In the genomic region with DNA sequence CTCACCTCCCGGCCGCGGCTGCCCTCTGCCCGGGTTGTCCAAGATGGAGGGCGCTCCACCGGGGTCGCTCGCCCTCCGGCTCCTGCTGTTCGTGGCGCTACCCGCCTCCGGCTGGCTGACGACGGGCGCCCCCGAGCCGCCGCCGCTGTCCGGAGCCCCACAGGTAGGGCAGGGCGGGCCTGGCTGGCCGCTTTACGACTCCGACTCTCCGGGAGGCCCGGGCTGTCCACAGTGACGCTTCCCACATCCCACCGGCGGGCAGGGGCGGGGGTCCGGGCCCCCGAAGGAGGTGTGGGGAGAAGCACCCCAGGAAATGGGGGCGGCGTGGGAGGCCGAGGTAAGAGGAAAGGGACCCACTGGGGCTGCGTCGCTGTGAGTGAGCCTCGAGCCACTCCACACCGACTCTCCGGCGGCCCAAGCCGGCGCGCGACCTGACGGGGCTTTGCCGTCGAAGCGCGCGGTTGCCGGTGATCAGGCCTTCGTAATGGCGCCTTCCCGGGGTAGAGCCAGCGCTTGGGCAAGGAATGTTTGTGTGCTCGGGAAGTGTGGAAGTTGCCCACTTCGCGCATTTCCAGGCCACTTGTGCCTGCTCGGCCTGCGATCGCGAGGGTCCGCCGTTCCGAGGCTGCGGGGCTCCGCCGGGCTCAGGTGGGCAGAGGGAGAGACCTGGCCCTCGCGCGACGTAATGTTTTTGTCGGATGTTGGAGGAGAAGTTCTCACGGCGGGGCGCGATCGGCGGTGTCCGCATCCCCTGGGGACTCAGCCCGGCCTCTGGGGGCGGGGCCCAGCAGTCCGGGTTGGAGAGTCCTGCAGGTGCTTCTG, we compare ENCODE assay signal across 1 cellular context.
TF ChIP-seq lines count a peak whose summit lies in the region.

A gene with protein sequence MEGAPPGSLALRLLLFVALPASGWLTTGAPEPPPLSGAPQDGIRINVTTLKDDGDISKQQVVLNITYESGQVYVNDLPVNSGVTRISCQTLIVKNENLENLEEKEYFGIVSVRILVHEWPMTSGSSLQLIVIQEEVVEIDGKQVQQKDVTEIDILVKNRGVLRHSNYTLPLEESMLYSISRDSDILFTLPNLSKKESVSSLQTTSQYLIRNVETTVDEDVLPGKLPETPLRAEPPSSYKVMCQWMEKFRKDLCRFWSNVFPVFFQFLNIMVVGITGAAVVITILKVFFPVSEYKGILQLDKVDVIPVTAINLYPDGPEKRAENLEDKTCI (plus strand): TSS at position 4 of the 822 bp plus-strand sequence. CDS start 40 bp downstream, at position 44.

TF ChIP-seq in K562, 482 proteins besides CTCF, POLR2A, EP300 and RAD21 (continued from another document and continues in another):
- TF ChIP-seq, protein P1, sequence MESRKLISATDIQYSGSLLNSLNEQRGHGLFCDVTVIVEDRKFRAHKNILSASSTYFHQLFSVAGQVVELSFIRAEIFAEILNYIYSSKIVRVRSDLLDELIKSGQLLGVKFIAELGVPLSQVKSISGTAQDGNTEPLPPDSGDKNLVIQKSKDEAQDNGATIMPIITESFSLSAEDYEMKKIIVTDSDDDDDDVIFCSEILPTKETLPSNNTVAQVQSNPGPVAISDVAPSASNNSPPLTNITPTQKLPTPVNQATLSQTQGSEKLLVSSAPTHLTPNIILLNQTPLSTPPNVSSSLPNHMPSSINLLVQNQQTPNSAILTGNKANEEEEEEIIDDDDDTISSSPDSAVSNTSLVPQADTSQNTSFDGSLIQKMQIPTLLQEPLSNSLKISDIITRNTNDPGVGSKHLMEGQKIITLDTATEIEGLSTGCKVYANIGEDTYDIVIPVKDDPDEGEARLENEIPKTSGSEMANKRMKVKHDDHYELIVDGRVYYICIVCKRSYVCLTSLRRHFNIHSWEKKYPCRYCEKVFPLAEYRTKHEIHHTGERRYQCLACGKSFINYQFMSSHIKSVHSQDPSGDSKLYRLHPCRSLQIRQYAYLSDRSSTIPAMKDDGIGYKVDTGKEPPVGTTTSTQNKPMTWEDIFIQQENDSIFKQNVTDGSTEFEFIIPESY (CRISPR knock-in tag; IDR thresholded peaks at IDR 0.05) = 0 out of 2 replicates have a peak, but pooled peaks have one; percentile 50
- TF ChIP-seq SETDB1 (IDR thresholded peaks at IDR 0.05; ENCODE audit: low read length) = no peak
- no peak for TF ChIP-seq HEY1 (CRISPR knock-in tag; IDR thresholded peaks at IDR 0.05; ENCODE audit: borderline replicate concordance)
- TF ChIP-seq, protein P2, sequence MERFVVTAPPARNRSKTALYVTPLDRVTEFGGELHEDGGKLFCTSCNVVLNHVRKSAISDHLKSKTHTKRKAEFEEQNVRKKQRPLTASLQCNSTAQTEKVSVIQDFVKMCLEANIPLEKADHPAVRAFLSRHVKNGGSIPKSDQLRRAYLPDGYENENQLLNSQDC (CRISPR knock-in tag; IDR thresholded peaks at IDR 0.05) = no peak
- TF ChIP-seq ZNF24 (IDR thresholded peaks at IDR 0.05) = no peak
- TF ChIP-seq MTA1 (IDR thresholded peaks at IDR 0.05; ENCODE audit: borderline replicate concordance) = no peak
- TF ChIP-seq ILK (tag; IDR thresholded peaks at IDR 0.05; ENCODE audit: borderline replicate concordance, low read depth) = no peak
- no peak for TF ChIP-seq DIDO1 (tag; IDR thresholded peaks at IDR 0.05; ENCODE audit: low read depth)
- TF ChIP-seq NCOA2 (IDR thresholded peaks at IDR 0.05; ENCODE audit: partially characterized antibody in 2 of 2) = no peak
- no peak for TF ChIP-seq ARNT (IDR thresholded peaks at IDR 0.05)
- TF ChIP-seq, protein P3, sequence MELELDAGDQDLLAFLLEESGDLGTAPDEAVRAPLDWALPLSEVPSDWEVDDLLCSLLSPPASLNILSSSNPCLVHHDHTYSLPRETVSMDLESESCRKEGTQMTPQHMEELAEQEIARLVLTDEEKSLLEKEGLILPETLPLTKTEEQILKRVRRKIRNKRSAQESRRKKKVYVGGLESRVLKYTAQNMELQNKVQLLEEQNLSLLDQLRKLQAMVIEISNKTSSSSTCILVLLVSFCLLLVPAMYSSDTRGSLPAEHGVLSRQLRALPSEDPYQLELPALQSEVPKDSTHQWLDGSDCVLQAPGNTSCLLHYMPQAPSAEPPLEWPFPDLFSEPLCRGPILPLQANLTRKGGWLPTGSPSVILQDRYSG (tag; conservative IDR thresholded peaks at IDR 0.05; ENCODE audit: low read depth) = no peak
- peak; percentile 31; the same call in 1 of the 2 replicates for TF ChIP-seq SAFB (IDR thresholded peaks at IDR 0.05; ENCODE audit: borderline replicate concordance, low read depth, low read length)
- no peak for TF ChIP-seq ZC3H8 (IDR thresholded peaks at IDR 0.05)
- no peak for TF ChIP-seq MAFF (IDR thresholded peaks at IDR 0.05; ENCODE audit: low read length)
- TF ChIP-seq RBM25 (IDR thresholded peaks at IDR 0.05; ENCODE audit: low read depth, low read length, severe bottlenecking) = no peak
- no peak for TF ChIP-seq ZNF699 (CRISPR knock-in tag; IDR thresholded peaks at IDR 0.05; ENCODE audit: insufficient replicate concordance)
- 0 out of 2 replicates have a peak, but pooled peaks have one; percentile 36 for TF ChIP-seq ZBED1 (IDR thresholded peaks at IDR 0.05)
- no peak for TF ChIP-seq MAFG (tag; conservative IDR thresholded peaks at IDR 0.05)
- TF ChIP-seq ZNF124 (CRISPR knock-in tag; IDR thresholded peaks at IDR 0.05) = no peak
- TF ChIP-seq KLF16 (IDR thresholded peaks at IDR 0.05) = no peak
- TF ChIP-seq SIX5 (IDR thresholded peaks at IDR 0.05; ENCODE audit: borderline replicate concordance in 1 of 2, insufficient read depth in 1 of 2, low read depth in 1 of 2, low read length in 2 of 2) = no peak
- TF ChIP-seq, protein P4, sequence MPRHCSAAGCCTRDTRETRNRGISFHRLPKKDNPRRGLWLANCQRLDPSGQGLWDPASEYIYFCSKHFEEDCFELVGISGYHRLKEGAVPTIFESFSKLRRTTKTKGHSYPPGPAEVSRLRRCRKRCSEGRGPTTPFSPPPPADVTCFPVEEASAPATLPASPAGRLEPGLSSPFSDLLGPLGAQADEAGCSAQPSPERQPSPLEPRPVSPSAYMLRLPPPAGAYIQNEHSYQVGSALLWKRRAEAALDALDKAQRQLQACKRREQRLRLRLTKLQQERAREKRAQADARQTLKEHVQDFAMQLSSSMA (CRISPR knock-in tag; IDR thresholded peaks at IDR 0.05) = no peak
- TF ChIP-seq ZNF695 (CRISPR knock-in tag; IDR thresholded peaks at IDR 0.05) = 0 out of 2 replicates have a peak, but pooled peaks have one; percentile 52
- peak; percentile 77; the same call in 1 of the 2 replicates for TF ChIP-seq ZC3H4 (CRISPR knock-in tag; IDR thresholded peaks at IDR 0.05; ENCODE audit: borderline replicate concordance)
- no peak for TF ChIP-seq CEBPB (tag; IDR thresholded peaks at IDR 0.05)
- no peak for TF ChIP-seq ZNF79 (CRISPR knock-in tag; IDR thresholded peaks at IDR 0.05; ENCODE audit: low read depth)
- no peak for TF ChIP-seq SPI1 (IDR thresholded peaks at IDR 0.05; ENCODE audit: borderline replicate concordance, low read depth, low read length)
- TF ChIP-seq ZNF551 (CRISPR knock-in tag; IDR thresholded peaks at IDR 0.05) = no peak
- TF ChIP-seq, protein P5, sequence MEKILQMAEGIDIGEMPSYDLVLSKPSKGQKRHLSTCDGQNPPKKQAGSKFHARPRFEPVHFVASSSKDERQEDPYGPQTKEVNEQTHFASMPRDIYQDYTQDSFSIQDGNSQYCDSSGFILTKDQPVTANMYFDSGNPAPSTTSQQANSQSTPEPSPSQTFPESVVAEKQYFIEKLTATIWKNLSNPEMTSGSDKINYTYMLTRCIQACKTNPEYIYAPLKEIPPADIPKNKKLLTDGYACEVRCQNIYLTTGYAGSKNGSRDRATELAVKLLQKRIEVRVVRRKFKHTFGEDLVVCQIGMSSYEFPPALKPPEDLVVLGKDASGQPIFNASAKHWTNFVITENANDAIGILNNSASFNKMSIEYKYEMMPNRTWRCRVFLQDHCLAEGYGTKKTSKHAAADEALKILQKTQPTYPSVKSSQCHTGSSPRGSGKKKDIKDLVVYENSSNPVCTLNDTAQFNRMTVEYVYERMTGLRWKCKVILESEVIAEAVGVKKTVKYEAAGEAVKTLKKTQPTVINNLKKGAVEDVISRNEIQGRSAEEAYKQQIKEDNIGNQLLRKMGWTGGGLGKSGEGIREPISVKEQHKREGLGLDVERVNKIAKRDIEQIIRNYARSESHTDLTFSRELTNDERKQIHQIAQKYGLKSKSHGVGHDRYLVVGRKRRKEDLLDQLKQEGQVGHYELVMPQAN (IDR thresholded peaks at IDR 0.05; ENCODE audit: borderline replicate concordance) = no peak
- no peak for TF ChIP-seq ZNF146 (CRISPR knock-in tag; IDR thresholded peaks at IDR 0.05; ENCODE audit: unreplicated experiment)
- TF ChIP-seq, protein P6, sequence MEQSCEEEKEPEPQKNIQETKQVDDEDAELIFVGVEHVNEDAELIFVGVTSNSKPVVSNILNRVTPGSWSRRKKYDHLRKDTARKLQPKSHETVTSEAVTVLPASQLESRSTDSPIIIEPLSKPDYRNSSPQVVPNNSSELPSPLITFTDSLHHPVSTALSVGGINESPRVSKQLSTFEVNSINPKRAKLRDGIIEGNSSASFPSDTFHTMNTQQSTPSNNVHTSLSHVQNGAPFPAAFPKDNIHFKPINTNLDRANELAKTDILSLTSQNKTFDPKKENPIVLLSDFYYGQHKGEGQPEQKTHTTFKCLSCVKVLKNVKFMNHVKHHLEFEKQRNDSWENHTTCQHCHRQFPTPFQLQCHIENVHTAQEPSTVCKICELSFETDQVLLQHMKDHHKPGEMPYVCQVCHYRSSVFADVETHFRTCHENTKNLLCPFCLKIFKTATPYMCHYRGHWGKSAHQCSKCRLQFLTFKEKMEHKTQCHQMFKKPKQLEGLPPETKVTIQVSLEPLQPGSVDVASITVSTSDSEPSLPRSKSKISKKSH (CRISPR knock-in tag; IDR thresholded peaks at IDR 0.05) = no peak
- peak; percentile 76 for TF ChIP-seq PHF8 (IDR thresholded peaks at IDR 0.05; ENCODE audit: borderline replicate concordance, low read length)
- TF ChIP-seq, protein P7, sequence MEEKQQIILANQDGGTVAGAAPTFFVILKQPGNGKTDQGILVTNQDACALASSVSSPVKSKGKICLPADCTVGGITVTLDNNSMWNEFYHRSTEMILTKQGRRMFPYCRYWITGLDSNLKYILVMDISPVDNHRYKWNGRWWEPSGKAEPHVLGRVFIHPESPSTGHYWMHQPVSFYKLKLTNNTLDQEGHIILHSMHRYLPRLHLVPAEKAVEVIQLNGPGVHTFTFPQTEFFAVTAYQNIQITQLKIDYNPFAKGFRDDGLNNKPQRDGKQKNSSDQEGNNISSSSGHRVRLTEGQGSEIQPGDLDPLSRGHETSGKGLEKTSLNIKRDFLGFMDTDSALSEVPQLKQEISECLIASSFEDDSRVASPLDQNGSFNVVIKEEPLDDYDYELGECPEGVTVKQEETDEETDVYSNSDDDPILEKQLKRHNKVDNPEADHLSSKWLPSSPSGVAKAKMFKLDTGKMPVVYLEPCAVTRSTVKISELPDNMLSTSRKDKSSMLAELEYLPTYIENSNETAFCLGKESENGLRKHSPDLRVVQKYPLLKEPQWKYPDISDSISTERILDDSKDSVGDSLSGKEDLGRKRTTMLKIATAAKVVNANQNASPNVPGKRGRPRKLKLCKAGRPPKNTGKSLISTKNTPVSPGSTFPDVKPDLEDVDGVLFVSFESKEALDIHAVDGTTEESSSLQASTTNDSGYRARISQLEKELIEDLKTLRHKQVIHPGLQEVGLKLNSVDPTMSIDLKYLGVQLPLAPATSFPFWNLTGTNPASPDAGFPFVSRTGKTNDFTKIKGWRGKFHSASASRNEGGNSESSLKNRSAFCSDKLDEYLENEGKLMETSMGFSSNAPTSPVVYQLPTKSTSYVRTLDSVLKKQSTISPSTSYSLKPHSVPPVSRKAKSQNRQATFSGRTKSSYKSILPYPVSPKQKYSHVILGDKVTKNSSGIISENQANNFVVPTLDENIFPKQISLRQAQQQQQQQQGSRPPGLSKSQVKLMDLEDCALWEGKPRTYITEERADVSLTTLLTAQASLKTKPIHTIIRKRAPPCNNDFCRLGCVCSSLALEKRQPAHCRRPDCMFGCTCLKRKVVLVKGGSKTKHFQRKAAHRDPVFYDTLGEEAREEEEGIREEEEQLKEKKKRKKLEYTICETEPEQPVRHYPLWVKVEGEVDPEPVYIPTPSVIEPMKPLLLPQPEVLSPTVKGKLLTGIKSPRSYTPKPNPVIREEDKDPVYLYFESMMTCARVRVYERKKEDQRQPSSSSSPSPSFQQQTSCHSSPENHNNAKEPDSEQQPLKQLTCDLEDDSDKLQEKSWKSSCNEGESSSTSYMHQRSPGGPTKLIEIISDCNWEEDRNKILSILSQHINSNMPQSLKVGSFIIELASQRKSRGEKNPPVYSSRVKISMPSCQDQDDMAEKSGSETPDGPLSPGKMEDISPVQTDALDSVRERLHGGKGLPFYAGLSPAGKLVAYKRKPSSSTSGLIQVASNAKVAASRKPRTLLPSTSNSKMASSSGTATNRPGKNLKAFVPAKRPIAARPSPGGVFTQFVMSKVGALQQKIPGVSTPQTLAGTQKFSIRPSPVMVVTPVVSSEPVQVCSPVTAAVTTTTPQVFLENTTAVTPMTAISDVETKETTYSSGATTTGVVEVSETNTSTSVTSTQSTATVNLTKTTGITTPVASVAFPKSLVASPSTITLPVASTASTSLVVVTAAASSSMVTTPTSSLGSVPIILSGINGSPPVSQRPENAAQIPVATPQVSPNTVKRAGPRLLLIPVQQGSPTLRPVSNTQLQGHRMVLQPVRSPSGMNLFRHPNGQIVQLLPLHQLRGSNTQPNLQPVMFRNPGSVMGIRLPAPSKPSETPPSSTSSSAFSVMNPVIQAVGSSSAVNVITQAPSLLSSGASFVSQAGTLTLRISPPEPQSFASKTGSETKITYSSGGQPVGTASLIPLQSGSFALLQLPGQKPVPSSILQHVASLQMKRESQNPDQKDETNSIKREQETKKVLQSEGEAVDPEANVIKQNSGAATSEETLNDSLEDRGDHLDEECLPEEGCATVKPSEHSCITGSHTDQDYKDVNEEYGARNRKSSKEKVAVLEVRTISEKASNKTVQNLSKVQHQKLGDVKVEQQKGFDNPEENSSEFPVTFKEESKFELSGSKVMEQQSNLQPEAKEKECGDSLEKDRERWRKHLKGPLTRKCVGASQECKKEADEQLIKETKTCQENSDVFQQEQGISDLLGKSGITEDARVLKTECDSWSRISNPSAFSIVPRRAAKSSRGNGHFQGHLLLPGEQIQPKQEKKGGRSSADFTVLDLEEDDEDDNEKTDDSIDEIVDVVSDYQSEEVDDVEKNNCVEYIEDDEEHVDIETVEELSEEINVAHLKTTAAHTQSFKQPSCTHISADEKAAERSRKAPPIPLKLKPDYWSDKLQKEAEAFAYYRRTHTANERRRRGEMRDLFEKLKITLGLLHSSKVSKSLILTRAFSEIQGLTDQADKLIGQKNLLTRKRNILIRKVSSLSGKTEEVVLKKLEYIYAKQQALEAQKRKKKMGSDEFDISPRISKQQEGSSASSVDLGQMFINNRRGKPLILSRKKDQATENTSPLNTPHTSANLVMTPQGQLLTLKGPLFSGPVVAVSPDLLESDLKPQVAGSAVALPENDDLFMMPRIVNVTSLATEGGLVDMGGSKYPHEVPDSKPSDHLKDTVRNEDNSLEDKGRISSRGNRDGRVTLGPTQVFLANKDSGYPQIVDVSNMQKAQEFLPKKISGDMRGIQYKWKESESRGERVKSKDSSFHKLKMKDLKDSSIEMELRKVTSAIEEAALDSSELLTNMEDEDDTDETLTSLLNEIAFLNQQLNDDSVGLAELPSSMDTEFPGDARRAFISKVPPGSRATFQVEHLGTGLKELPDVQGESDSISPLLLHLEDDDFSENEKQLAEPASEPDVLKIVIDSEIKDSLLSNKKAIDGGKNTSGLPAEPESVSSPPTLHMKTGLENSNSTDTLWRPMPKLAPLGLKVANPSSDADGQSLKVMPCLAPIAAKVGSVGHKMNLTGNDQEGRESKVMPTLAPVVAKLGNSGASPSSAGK (IDR thresholded peaks at IDR 0.05) = peak; percentile 89
- TF ChIP-seq ELF1 (tag; IDR thresholded peaks at IDR 0.05) = no peak
